In genomic region chr9:128276008-128276573, GRCh38 we compare ENCODE assay signal across 1 cellular context.
TF ChIP-seq lines count a peak whose summit lies in the region.

TSS of gene SWI5 (plus strand) at chr9:128276276.

TF ChIP-seq in GM12878, 131 proteins besides CTCF, POLR2A, EP300 and RAD21 (continued from another document):
- TF ChIP-seq, protein P1, sequence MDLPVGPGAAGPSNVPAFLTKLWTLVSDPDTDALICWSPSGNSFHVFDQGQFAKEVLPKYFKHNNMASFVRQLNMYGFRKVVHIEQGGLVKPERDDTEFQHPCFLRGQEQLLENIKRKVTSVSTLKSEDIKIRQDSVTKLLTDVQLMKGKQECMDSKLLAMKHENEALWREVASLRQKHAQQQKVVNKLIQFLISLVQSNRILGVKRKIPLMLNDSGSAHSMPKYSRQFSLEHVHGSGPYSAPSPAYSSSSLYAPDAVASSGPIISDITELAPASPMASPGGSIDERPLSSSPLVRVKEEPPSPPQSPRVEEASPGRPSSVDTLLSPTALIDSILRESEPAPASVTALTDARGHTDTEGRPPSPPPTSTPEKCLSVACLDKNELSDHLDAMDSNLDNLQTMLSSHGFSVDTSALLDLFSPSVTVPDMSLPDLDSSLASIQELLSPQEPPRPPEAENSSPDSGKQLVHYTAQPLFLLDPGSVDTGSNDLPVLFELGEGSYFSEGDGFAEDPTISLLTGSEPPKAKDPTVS (IDR thresholded peaks at IDR 0.05; ENCODE audit: low read depth, low read length): no peak
- no peak for TF ChIP-seq SREBF2 (IDR thresholded peaks at IDR 0.05; ENCODE audit: low read length)
- TF ChIP-seq PML (IDR thresholded peaks at IDR 0.05; ENCODE audit: low read length): peak; percentile 93
- TF ChIP-seq RELB (IDR thresholded peaks at IDR 0.05; ENCODE audit: low read depth): peak; percentile 76; the same call in 1 of the 2 replicates
- peak; percentile 49; the same call in 1 of the 2 replicates for TF ChIP-seq ZBTB11 (CRISPR knock-in tag; IDR thresholded peaks at IDR 0.05)
- TF ChIP-seq, protein P2, sequence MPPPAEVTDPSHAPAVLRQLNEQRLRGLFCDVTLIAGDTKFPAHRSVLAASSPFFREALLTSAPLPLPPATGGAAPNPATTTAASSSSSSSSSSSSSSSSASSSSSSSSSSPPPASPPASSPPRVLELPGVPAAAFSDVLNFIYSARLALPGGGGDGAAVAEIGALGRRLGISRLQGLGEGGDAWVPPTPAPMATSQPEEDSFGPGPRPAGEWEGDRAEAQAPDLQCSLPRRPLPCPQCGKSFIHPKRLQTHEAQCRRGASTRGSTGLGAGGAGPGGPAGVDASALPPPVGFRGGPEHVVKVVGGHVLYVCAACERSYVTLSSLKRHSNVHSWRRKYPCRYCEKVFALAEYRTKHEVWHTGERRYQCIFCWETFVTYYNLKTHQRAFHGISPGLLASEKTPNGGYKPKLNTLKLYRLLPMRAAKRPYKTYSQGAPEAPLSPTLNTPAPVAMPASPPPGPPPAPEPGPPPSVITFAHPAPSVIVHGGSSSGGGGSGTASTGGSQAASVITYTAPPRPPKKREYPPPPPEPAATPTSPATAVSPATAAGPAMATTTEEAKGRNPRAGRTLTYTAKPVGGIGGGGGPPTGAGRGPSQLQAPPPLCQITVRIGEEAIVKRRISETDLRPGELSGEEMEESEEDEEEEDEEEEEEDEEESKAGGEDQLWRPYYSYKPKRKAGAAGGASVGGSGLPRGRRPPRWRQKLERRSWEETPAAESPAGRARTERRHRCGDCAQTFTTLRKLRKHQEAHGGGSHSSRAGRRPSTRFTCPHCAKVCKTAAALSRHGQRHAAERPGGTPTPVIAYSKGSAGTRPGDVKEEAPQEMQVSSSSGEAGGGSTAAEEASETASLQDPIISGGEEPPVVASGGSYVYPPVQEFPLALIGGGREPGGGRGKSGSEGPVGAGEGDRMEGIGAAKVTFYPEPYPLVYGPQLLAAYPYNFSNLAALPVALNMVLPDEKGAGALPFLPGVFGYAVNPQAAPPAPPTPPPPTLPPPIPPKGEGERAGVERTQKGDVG (CRISPR knock-in tag; IDR thresholded peaks at IDR 0.05): no peak
- no peak for TF ChIP-seq CUX1 (IDR thresholded peaks at IDR 0.05; ENCODE audit: insufficient replicate concordance, low read depth, low read length)
- TF ChIP-seq, protein P3, sequence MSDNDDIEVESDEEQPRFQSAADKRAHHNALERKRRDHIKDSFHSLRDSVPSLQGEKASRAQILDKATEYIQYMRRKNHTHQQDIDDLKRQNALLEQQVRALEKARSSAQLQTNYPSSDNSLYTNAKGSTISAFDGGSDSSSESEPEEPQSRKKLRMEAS (IDR thresholded peaks at IDR 0.05; ENCODE audit: low read depth, low read length): no peak
- peak; percentile 32; the same call in 1 of the 2 replicates for TF ChIP-seq EED (IDR thresholded peaks at IDR 0.05; ENCODE audit: low read depth)
- TF ChIP-seq KAT2A (conservative IDR thresholded peaks at IDR 0.05; ENCODE audit: control insufficient read depth, low read depth, low read length): no peak
- TF ChIP-seq TCF12 (IDR thresholded peaks at IDR 0.05; ENCODE audit: low read depth, low read length): peak; percentile 17; the same call in 1 of the 2 replicates
- TF ChIP-seq, protein P4, sequence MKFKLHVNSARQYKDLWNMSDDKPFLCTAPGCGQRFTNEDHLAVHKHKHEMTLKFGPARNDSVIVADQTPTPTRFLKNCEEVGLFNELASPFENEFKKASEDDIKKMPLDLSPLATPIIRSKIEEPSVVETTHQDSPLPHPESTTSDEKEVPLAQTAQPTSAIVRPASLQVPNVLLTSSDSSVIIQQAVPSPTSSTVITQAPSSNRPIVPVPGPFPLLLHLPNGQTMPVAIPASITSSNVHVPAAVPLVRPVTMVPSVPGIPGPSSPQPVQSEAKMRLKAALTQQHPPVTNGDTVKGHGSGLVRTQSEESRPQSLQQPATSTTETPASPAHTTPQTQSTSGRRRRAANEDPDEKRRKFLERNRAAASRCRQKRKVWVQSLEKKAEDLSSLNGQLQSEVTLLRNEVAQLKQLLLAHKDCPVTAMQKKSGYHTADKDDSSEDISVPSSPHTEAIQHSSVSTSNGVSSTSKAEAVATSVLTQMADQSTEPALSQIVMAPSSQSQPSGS (IDR thresholded peaks at IDR 0.05; ENCODE audit: low read length): no peak
- no peak for TF ChIP-seq JUND (IDR thresholded peaks at IDR 0.05; ENCODE audit: low read depth, low read length)
- no peak for TF ChIP-seq TARDBP (IDR thresholded peaks at IDR 0.05; ENCODE audit: borderline replicate concordance)
- peak; percentile 72 for TF ChIP-seq CREM (IDR thresholded peaks at IDR 0.05; ENCODE audit: low read depth)
- TF ChIP-seq, protein P5, sequence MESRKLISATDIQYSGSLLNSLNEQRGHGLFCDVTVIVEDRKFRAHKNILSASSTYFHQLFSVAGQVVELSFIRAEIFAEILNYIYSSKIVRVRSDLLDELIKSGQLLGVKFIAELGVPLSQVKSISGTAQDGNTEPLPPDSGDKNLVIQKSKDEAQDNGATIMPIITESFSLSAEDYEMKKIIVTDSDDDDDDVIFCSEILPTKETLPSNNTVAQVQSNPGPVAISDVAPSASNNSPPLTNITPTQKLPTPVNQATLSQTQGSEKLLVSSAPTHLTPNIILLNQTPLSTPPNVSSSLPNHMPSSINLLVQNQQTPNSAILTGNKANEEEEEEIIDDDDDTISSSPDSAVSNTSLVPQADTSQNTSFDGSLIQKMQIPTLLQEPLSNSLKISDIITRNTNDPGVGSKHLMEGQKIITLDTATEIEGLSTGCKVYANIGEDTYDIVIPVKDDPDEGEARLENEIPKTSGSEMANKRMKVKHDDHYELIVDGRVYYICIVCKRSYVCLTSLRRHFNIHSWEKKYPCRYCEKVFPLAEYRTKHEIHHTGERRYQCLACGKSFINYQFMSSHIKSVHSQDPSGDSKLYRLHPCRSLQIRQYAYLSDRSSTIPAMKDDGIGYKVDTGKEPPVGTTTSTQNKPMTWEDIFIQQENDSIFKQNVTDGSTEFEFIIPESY (IDR thresholded peaks at IDR 0.05): no peak
- no peak for TF ChIP-seq SIX5 (IDR thresholded peaks at IDR 0.05; ENCODE audit: low read depth, low read length, severe bottlenecking)
- TF ChIP-seq, protein P6, sequence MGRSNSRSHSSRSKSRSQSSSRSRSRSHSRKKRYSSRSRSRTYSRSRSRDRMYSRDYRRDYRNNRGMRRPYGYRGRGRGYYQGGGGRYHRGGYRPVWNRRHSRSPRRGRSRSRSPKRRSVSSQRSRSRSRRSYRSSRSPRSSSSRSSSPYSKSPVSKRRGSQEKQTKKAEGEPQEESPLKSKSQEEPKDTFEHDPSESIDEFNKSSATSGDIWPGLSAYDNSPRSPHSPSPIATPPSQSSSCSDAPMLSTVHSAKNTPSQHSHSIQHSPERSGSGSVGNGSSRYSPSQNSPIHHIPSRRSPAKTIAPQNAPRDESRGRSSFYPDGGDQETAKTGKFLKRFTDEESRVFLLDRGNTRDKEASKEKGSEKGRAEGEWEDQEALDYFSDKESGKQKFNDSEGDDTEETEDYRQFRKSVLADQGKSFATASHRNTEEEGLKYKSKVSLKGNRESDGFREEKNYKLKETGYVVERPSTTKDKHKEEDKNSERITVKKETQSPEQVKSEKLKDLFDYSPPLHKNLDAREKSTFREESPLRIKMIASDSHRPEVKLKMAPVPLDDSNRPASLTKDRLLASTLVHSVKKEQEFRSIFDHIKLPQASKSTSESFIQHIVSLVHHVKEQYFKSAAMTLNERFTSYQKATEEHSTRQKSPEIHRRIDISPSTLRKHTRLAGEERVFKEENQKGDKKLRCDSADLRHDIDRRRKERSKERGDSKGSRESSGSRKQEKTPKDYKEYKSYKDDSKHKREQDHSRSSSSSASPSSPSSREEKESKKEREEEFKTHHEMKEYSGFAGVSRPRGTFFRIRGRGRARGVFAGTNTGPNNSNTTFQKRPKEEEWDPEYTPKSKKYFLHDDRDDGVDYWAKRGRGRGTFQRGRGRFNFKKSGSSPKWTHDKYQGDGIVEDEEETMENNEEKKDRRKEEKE (IDR thresholded peaks at IDR 0.05): no peak
- 0 out of 2 replicates have a peak, but pooled peaks have one; percentile 29 for TF ChIP-seq STAT1 (conservative IDR thresholded peaks at IDR 0.05)
- no peak for TF ChIP-seq MTA3 (IDR thresholded peaks at IDR 0.05; ENCODE audit: borderline replicate concordance, low read length)
- no peak for TF ChIP-seq IKZF2 (IDR thresholded peaks at IDR 0.05)
- TF ChIP-seq MXI1 (IDR thresholded peaks at IDR 0.05; ENCODE audit: low read depth, low read length): peak; percentile 90
- TF ChIP-seq ZBED1 (IDR thresholded peaks at IDR 0.05; ENCODE audit: borderline replicate concordance): no peak
- TF ChIP-seq POU2F2 (IDR thresholded peaks at IDR 0.05; ENCODE audit: borderline replicate concordance, low read depth, low read length): peak; percentile 81; the same call in 1 of the 3 replicates
- TF ChIP-seq, protein P7, sequence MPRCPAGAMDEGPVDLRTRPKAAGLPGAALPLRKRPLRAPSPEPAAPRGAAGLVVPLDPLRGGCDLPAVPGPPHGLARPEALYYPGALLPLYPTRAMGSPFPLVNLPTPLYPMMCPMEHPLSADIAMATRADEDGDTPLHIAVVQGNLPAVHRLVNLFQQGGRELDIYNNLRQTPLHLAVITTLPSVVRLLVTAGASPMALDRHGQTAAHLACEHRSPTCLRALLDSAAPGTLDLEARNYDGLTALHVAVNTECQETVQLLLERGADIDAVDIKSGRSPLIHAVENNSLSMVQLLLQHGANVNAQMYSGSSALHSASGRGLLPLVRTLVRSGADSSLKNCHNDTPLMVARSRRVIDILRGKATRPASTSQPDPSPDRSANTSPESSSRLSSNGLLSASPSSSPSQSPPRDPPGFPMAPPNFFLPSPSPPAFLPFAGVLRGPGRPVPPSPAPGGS (IDR thresholded peaks at IDR 0.05; ENCODE audit: borderline replicate concordance, insufficient read depth, low read depth, low read length, poor library complexity, severe bottlenecking): no peak
- no peak for TF ChIP-seq NR2C2 (IDR thresholded peaks at IDR 0.05; ENCODE audit: borderline replicate concordance, control insufficient read depth, insufficient read length, low read depth)
- no peak for TF ChIP-seq RBBP5 (conservative IDR thresholded peaks at IDR 0.05)
- TF ChIP-seq YY1 (IDR thresholded peaks at IDR 0.05; ENCODE audit: low read depth, low read length): peak; percentile 50
